8 cellular contexts compared by ENCODE assay signal in genomic region chr1:8412183-8412831, GRCh38.
A peak's percentile ranks its signal among the peaks of the same experiment; 100 is the strongest.
DNase-seq lines count a peak whose midpoint lies in the region; ATAC-seq and TF ChIP-seq lines count a peak whose summit lies in the region.

No MANE protein-coding gene starts in this region.

- TF ChIP-seq EP300 in esophagus muscularis mucosa (IDR thresholded peaks at IDR 0.05) = no peak

- peaks cover 100% of the 10 kb centered on the region for H3K79me2 ChIP-seq in Karpas-422 (ENCODE audit: low read length)

- H3K27ac ChIP-seq in SJSA1 (peak overlapping the region; percentile 24), esophagus muscularis mucosa (replicated peaks in 1 of 4) (peak overlapping the region; percentile 99), Karpas-422 (ENCODE audit: low read length) (no peak overlapping the region)

- peaks cover 46% of the 10 kb centered on the region for H3K4me1 Mint-ChIP-seq in stimulated activated naive CD8-positive, alpha-beta T cell treated with anti-CD3 and anti-CD28 coated beads, Interleukin-15, amount 100 ng/mL, for 72 hours

- no peak overlapping the region for H3K9ac ChIP-seq in Karpas-422 (ENCODE audit: low read length)

- no peaks in the 10 kb centered on the region for H3K9me3 ChIP-seq in SJSA1 (replicated peaks)
- no peaks in the 10 kb centered on the region for H3K9me3 ChIP-seq in esophagus muscularis mucosa
- H3K9me3 ChIP-seq in Karpas-422 (ENCODE audit: low read length) = no peaks in the 10 kb centered on the region

- peaks cover 83% of the 10 kb centered on the region for H4K20me1 ChIP-seq in Karpas-422 (ENCODE audit: insufficient read depth, low read depth, low read length)

- ATAC-seq in HG03342 (IDR thresholded peaks at IDR 0.05; ENCODE audit: unreplicated experiment) = no peak
- ATAC-seq in stimulated activated naive CD8-positive, alpha-beta T cell treated with anti-CD3 and anti-CD28 coated beads, Interleukin-15, amount 100 ng/mL, for 72 hours = no peak

- no peaks in the 10 kb centered on the region for H3K9me2 ChIP-seq in Karpas-422 (replicated peaks; ENCODE audit: insufficient read depth, low read length)

- TF ChIP-seq CTCF in AG09309 (IDR thresholded peaks at IDR 0.05; ENCODE audit: control insufficient read depth, insufficient read depth, low read depth, low read length, missing control alignments) = peak; percentile 16
- peak in 1 of 3 experiments; percentile 21 for TF ChIP-seq CTCF in esophagus muscularis mucosa (IDR thresholded peaks at IDR 0.05)

- H3K4me3 ChIP-seq in AG09309 (ENCODE audit: control insufficient read depth, low read depth, low read length) (no peak overlapping the region), SJSA1 (no peak overlapping the region), esophagus muscularis mucosa (peak overlapping the region in 2 of 4 donors; percentile 3 to 11), Karpas-422 (ENCODE audit: low read length) (no peak overlapping the region)

- intact Hi-C loops in esophagus muscularis mucosa (cut with DNase I) = no loop called here

- H3K4me3 Mint-ChIP-seq in stimulated activated naive CD8-positive, alpha-beta T cell treated with anti-CD3 and anti-CD28 coated beads, Interleukin-15, amount 100 ng/mL, for 72 hours = no peak overlapping the region

- H3K9me3 Mint-ChIP-seq in stimulated activated naive CD8-positive, alpha-beta T cell treated with anti-CD3 and anti-CD28 coated beads, Interleukin-15, amount 100 ng/mL, for 72 hours = no peaks in the 10 kb centered on the region

- H3K36me3 ChIP-seq in SJSA1 = peaks cover 45% of the 10 kb centered on the region
- peaks cover 0 to 47% (median 26%) of the 10 kb centered on the region in 4 donors for H3K36me3 ChIP-seq in esophagus muscularis mucosa
- peaks cover 89% of the 10 kb centered on the region for H3K36me3 ChIP-seq in Karpas-422 (ENCODE audit: insufficient read depth, low read length)

- H3K27me3 ChIP-seq in SJSA1 (replicated peaks) = no peaks in the 10 kb centered on the region
- H3K27me3 ChIP-seq in esophagus muscularis mucosa = no peaks in the 10 kb centered on the region
- H3K27me3 ChIP-seq in Karpas-422 (ENCODE audit: low read length) = no peaks in the 10 kb centered on the region

- no peak overlapping the region for H3K27ac Mint-ChIP-seq in stimulated activated naive CD8-positive, alpha-beta T cell treated with anti-CD3 and anti-CD28 coated beads, Interleukin-15, amount 100 ng/mL, for 72 hours

- H3K4me2 ChIP-seq in Karpas-422 (ENCODE audit: low read depth, low read length, poor library complexity, severe bottlenecking) = no peak overlapping the region

- H2AFZ ChIP-seq in Karpas-422 (ENCODE audit: low read length) = no peak overlapping the region

- TF ChIP-seq POLR2A in esophagus muscularis mucosa (IDR thresholded peaks at IDR 0.05; ENCODE audit: low read depth) = no peak

- 36% methylated on average over 8 of the region's 8 CpGs for WGBS in esophagus muscularis mucosa

- H3K4me1 ChIP-seq in SJSA1 (replicated peaks) (peaks cover 54% of the 10 kb centered on the region), esophagus muscularis mucosa (peaks cover 97 to 100% (median 99%) of the 10 kb centered on the region in 4 donors), Karpas-422 (ENCODE audit: low read length) (peaks cover 29% of the 10 kb centered on the region)

- DNase-seq in AG09309 (ENCODE audit: low read depth) (peak; percentile 67), SJSA1 (ENCODE audit: low read depth in 1 of 2, low spot score in 2 of 2) (peak in 1 of 2 experiments; percentile 77), esophagus muscularis mucosa (ENCODE audit: extremely low spot score) (no peak), non-pigmented ciliary epithelial cell (ENCODE audit: low read depth) (peak; percentile 73), Karpas-422 (no peak)
- no peak for DNase-seq in NK-92 treated with Interleukin-12 subunit alpha and Interleukin-12 subunit beta, amount 100 ng/mL, for 24 hours (lab: John Stamatoyannopoulos, UW)
- no peak for DNase-seq in stimulated activated naive CD8-positive, alpha-beta T cell treated with anti-CD3 and anti-CD28 coated beads, Interleukin-15, amount 100 ng/mL, for 72 hours

- H3K27me3 Mint-ChIP-seq in stimulated activated naive CD8-positive, alpha-beta T cell treated with anti-CD3 and anti-CD28 coated beads, Interleukin-15, amount 100 ng/mL, for 72 hours = no peaks in the 10 kb centered on the region

Comparison
In these comparisons a context has a peak if more than half of its experiments do, and no peak if none do; other contexts are left out.
1. DNase-seq: peak in AG09309 (single experiment) and non-pigmented ciliary epithelial cell (single experiment); none in esophagus muscularis mucosa (single experiment), NK-92 treated with Interleukin-12 subunit alpha and Interleukin-12 subunit beta, amount 100 ng/mL, for 24 hours (single experiment), stimulated activated naive CD8-positive, alpha-beta T cell treated with anti-CD3 and anti-CD28 coated beads, Interleukin-15, amount 100 ng/mL, for 72 hours (0 of 2) and Karpas-422 (single experiment).